In genomic region chr5:115840825-115841224, GRCh38 we compare ENCODE assay signal across 8 cellular contexts. TPM values are rescaled to one million over a fixed set of nuclear protein-coding genes. Genes with fewer than 3 reads are reported as not detected.
DNase-seq lines count a peak whose midpoint lies in the region; ATAC-seq lines count a peak whose summit lies in the region.

No MANE protein-coding gene starts in this region.

- peaks cover 70% of the 10 kb centered on the region for H3K36me3 Mint-ChIP-seq in activated T-helper 17 cell treated with anti-CD3 and anti-CD28 coated beads, Interleukin-2, amount 50 U/mL, for 72 hours (ENCODE audit: low read depth)

- H3K9me3 Mint-ChIP-seq in activated T-helper 17 cell treated with anti-CD3 and anti-CD28 coated beads, Interleukin-2, amount 50 U/mL, for 72 hours = no peaks in the 10 kb centered on the region

- H3K27me3 ChIP-seq in iPS-20b (ENCODE audit: insufficient read depth, low read length) (peaks cover 12% of the 10 kb centered on the region), subcutaneous abdominal adipose tissue (ENCODE audit: control insufficient read depth in 5 of 5, insufficient read depth in 4 of 5, low read length in 5 of 5) (no peaks in the 10 kb centered on the region)

- H3K27ac ChIP-seq in iPS-20b (ENCODE audit: low read length) (peak overlapping the region; percentile 88), subcutaneous abdominal adipose tissue (ENCODE audit: low read depth, low read length) (peak overlapping the region; percentile 92)

- H3K27me3 Mint-ChIP-seq in activated T-helper 17 cell treated with anti-CD3 and anti-CD28 coated beads, Interleukin-2, amount 50 U/mL, for 72 hours = no peaks in the 10 kb centered on the region

- H3K9ac ChIP-seq in iPS-20b (ENCODE audit: low read depth, low read length) (peak overlapping the region; percentile 95), subcutaneous abdominal adipose tissue (ENCODE audit: low read length in 5 of 5) (peak overlapping the region; percentile 75 to 91 (median 86))

- peaks cover 24% of the 10 kb centered on the region for H3K4me1 Mint-ChIP-seq in activated T-helper 17 cell treated with anti-CD3 and anti-CD28 coated beads, Interleukin-2, amount 50 U/mL, for 72 hours

- peak overlapping the region; percentile 98 for H3K27ac Mint-ChIP-seq in activated T-helper 17 cell treated with anti-CD3 and anti-CD28 coated beads, Interleukin-2, amount 50 U/mL, for 72 hours

- DNase-seq in NCI-H82 (lab: John Stamatoyannopoulos, UW) = peak; percentile 34
- no peak for DNase-seq in NCI-H82 treated with DMSO at 0.1 percent for 48 hours (lab: John Stamatoyannopoulos, UW; ENCODE audit: unreplicated experiment)
- DNase-seq in NCI-H1092 treated with DMSO at 0.1 percent for 48 hours (lab: John Stamatoyannopoulos, UW) = no peak
- no peak for DNase-seq in SW480 (ENCODE audit: low spot score)

- no peak for ATAC-seq in activated T-helper 17 cell treated with anti-CD3 and anti-CD28 coated beads, Interleukin-2, amount 50 U/mL, for 72 hours (replicated peaks)
- ATAC-seq in HG03432 (IDR thresholded peaks at IDR 0.05; ENCODE audit: unreplicated experiment) = no peak

- no peaks in the 10 kb centered on the region for H3K9me3 ChIP-seq in iPS-20b (ENCODE audit: insufficient read depth, low read depth, low read length)
- H3K9me3 ChIP-seq in subcutaneous abdominal adipose tissue (ENCODE audit: control insufficient read depth in 5 of 5, low read length in 5 of 5) = no peaks in the 10 kb centered on the region

- H3K36me3 ChIP-seq in iPS-20b (ENCODE audit: insufficient read depth, low read depth, low read length) (peaks cover 28% of the 10 kb centered on the region), subcutaneous abdominal adipose tissue (ENCODE audit: control insufficient read depth in 5 of 5, insufficient read depth in 5 of 5, low read length in 5 of 5) (peaks cover 6 to 18% (median 14%) of the 10 kb centered on the region in 5 donors)

- peak overlapping the region; percentile 98 for H3K4me3 Mint-ChIP-seq in activated T-helper 17 cell treated with anti-CD3 and anti-CD28 coated beads, Interleukin-2, amount 50 U/mL, for 72 hours

- H3K4me3 ChIP-seq in iPS-20b (ENCODE audit: low read length) (peak overlapping the region; percentile 97), subcutaneous abdominal adipose tissue (ENCODE audit: low read depth in 1 of 5, low read length in 5 of 5) (peak overlapping the region; percentile 91 to 99 (median 96))

- H3K4me1 ChIP-seq in iPS-20b (ENCODE audit: insufficient read depth, low read length) (peaks cover 2% of the 10 kb centered on the region), subcutaneous abdominal adipose tissue (ENCODE audit: control insufficient read depth in 5 of 5, insufficient read depth in 5 of 5, low read length in 5 of 5) (peaks cover 3 to 59% (median 56%) of the 10 kb centered on the region in 5 donors)

RNA-seq across cellular contexts. Expression of gene ATG12, which starts 0.5 kb away (rescaled TPM):
- 10 to 100 TPM; 49.4 to 52.7 TPM for total RNA-seq in activated T-helper 17 cell treated with anti-CD3 and anti-CD28 coated beads, Interleukin-2, amount 50 U/mL, for 72 hours

RNA-seq across cellular contexts. Expression of gene AP3S1, which starts 0.9 kb away (rescaled TPM):
- total RNA-seq in activated T-helper 17 cell treated with anti-CD3 and anti-CD28 coated beads, Interleukin-2, amount 50 U/mL, for 72 hours = 100 to 1,000 TPM; 114 to 253 TPM

RNA-seq across cellular contexts. Expression of gene CDO1, which starts 24.4 kb away (rescaled TPM):
- not detected for total RNA-seq in activated T-helper 17 cell treated with anti-CD3 and anti-CD28 coated beads, Interleukin-2, amount 50 U/mL, for 72 hours
